ENCODE assay signal across 9 cellular contexts in the genomic region with DNA sequence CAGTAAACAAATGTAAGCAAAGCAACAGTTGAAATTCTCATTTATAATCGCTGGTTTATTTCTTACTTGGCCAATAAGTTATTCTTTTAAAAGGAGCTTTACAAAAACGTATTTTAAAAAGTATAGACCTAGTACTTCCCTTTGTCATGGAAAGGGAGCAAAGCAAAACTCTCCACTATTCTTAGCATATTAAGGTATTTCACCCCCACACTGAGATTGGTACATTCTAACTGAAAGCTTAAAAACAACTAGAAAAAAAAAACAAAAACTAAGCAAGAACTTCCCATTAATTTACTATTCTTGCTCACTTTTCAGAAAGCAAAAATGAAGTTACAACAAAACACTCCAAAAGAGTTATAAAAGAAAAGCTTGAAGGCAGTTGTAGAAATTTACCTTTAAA. TPM values are rescaled to one million over a fixed set of nuclear protein-coding genes. Genes with fewer than 3 reads are reported as not detected.
DNase-seq lines count a peak whose midpoint lies in the region; TF ChIP-seq lines count a peak whose summit lies in the region.
"Had no signal": no experiment of that assay in that cellular context is flagged by ENCODE, and none has a peak within 500 bp of the region (broad histone marks: within the 10 kb centered on the region; RNA-seq: fewer than 3 reads in every experiment).

No MANE protein-coding gene starts in this region.

- peak overlapping the region; percentile 69 for H3K9ac ChIP-seq in muscle layer of colon (ENCODE audit: low read length)

- H3K4me1 Mint-ChIP-seq in IgD-negative memory B cell: peaks cover 35 to 50% (median 43%) of the 10 kb centered on the region in 3 donors

- peaks cover 30% of the 10 kb centered on the region for H3K4me1 ChIP-seq in muscle layer of colon (ENCODE audit: insufficient read depth, low read length)

- DNase-seq in AG04449 (ENCODE audit: low read depth, low spot score) (no peak), cardiac fibroblast (ENCODE audit: low read depth in 2 of 2) (peak in 1 of 2 donors; percentile 13), HUDEP-2 (lab: John Stamatoyannopoulos, UW; ENCODE audit: unreplicated experiment in 76 of 76) (no peak), LoVo (ENCODE audit: low spot score) (no peak)
- DNase-seq in stimulated activated CD4-positive, alpha-beta T cell treated with anti-CD3 and anti-CD28 coated beads, Interleukin-15, amount 100 ng/mL, for 24 hours: no peak
- DNase-seq in stimulated activated CD4-positive, alpha-beta T cell treated with anti-CD3 and anti-CD28 coated beads, Interleukin-4, amount 100 ng/mL, for 24 hours: no peak
- DNase-seq: NCI-H187 treated with DMSO at 0.1 percent for 48 hours had no signal

- H3K36me3 Mint-ChIP-seq in IgD-negative memory B cell: peaks cover 4% of the 10 kb centered on the region

- H3K9me3 Mint-ChIP-seq in IgD-negative memory B cell: no peaks in the 10 kb centered on the region

- H3K9me3 ChIP-seq in muscle layer of colon (ENCODE audit: low read length): no peaks in the 10 kb centered on the region

- no peaks in the 10 kb centered on the region for H3K27me3 Mint-ChIP-seq in IgD-negative memory B cell

- H3K27me3 ChIP-seq in muscle layer of colon (ENCODE audit: control insufficient read depth in 1 of 2, insufficient read depth in 2 of 2, low read length in 2 of 2): no peaks in the 10 kb centered on the region

- H3K4me3 ChIP-seq in AG04449 (ENCODE audit: low read depth, low read length): peak overlapping the region; percentile 91
- H3K4me3 ChIP-seq in cardiac fibroblast (replicated peaks in 1 of 2; ENCODE audit: low read depth in 2 of 2, low read length in 2 of 2): peak overlapping the region; percentile 94 to 99
- peak overlapping the region; percentile 72 to 89 for H3K4me3 ChIP-seq in muscle layer of colon (ENCODE audit: low read depth in 1 of 2, low read length in 2 of 2)

- H3K27ac Mint-ChIP-seq in IgD-negative memory B cell: peak overlapping the region; percentile 95 to 100 (median 99)

- POLR2A ChIA-PET in AG04449 (lab: Yijun Ruan, JAX): no interaction called here

- H3K4me3 Mint-ChIP-seq in IgD-negative memory B cell: peak overlapping the region; percentile 94 to 100 (median 98)

- peaks cover 9% of the 10 kb centered on the region for H3K36me3 ChIP-seq in muscle layer of colon (ENCODE audit: insufficient read depth, low read length)

- H3K27ac ChIP-seq in muscle layer of colon (ENCODE audit: low read depth, low read length): no peak overlapping the region

- CTCF ChIA-PET in AG04449 (lab: Yijun Ruan, JAX): interaction anchor here (0.5 to 2.2 kb wide), 4 partner anchors 12 to 1204 kb away, joined by 3 to 6 read pairs (median 3); no protein-coding TSS in a partner anchor

- TF ChIP-seq CTCF in AG04449 (IDR thresholded peaks at IDR 0.05; ENCODE audit: insufficient read depth, low read length, missing control alignments) (no peak), cardiac fibroblast (IDR thresholded peaks at IDR 0.05; ENCODE audit: low read depth, low read length) (no peak)

RNA-seq across cellular contexts. Expression of a gene that starts 1.4 kb away (rescaled TPM):
- polyA plus RNA-seq in IgD-negative memory B cell: 61.7 TPM

RNA-seq across cellular contexts. Expression of a gene that starts 1.5 kb away (rescaled TPM):
- polyA plus RNA-seq in IgD-negative memory B cell: 28.0 TPM
